Comparison of ENCODE assay signal across 8 cellular contexts in the genomic region with DNA sequence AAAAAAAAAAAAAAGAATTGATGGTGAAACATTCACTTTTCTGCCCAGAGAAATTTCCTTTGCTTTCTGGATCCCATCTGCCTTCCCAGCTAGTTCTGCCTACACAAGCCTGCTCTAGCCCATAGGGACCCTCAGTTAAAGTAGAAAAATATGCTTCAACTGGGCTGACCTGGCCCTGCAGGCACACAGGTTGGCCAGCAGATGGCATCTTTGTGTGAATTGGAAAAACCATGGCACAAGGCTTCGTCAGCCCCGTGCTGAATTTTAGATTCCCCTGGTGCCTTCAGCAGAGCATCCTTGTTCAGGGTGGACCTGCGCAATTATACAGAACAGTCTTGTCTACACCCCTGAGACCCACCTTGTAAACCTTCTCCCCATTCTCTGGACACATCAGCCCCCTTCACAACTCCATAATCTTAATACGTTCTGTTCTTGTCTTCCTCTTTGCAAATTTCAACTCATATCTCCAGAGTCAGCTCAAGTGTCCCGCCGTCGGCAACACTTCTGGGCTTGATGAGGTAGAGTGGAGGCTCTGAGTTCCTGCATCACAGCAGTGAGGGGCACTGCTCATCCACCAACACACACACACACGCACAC.
A peak's percentile ranks its signal among the peaks of the same experiment; 100 is the strongest.
DNase-seq lines count a peak whose midpoint lies in the region; ATAC-seq and TF ChIP-seq lines count a peak whose summit lies in the region.

No MANE protein-coding gene starts in this region.

- peak; percentile 89 for ATAC-seq in HG02588 (IDR thresholded peaks at IDR 0.05; ENCODE audit: unreplicated experiment)
- peak; percentile 91 for ATAC-seq in naive thymus-derived CD4-positive, alpha-beta T cell

- H3K4me3 ChIP-seq in AG04450 (ENCODE audit: low read depth, low read length) (no peak overlapping the region), GM12875 (ENCODE audit: low read depth, low read length) (no peak overlapping the region), endodermal cell (ENCODE audit: low read length) (no peak overlapping the region), ovary (no peak overlapping the region)
- H3K4me3 ChIP-seq in naive thymus-derived CD4-positive, alpha-beta T cell (ENCODE audit: low read length) = no peak overlapping the region

- TF ChIP-seq CTCF in AG04450 (IDR thresholded peaks at IDR 0.05; ENCODE audit: low read depth, low read length) = peak; percentile 86
- TF ChIP-seq CTCF in GM12875 (IDR thresholded peaks at IDR 0.05; ENCODE audit: borderline replicate concordance, insufficient read depth, low read depth, low read length) = peak; percentile 89
- TF ChIP-seq CTCF in endodermal cell (conservative IDR thresholded peaks at IDR 0.05) = peak; percentile 93
- TF ChIP-seq CTCF in ovary (IDR thresholded peaks at IDR 0.05) = peak in 1 of 3 donors; percentile 15

- DNase-seq in AG04450 (ENCODE audit: low read depth, low spot score) (no peak), NCI-H1105 (lab: John Stamatoyannopoulos, UW) (peak; percentile 39), endodermal cell (peak; percentile 88), ovary (no peak)
- DNase-seq in activated CD4-positive, alpha-beta T cell treated with anti-CD3 and anti-CD28 coated beads, Interleukin-2, amount 50 U/mL, for 4 hours = peak; percentile 36 to 43
- peak in 7 of 9 donors; percentile 30 to 57 (median 46) for DNase-seq in naive thymus-derived CD4-positive, alpha-beta T cell

- H3K9me3 Mint-ChIP-seq in endodermal cell = no peaks in the 10 kb centered on the region
- H3K9me3 Mint-ChIP-seq in naive thymus-derived CD4-positive, alpha-beta T cell = no peaks in the 10 kb centered on the region

- no peaks in the 10 kb centered on the region for H3K9me3 ChIP-seq in AG04450 (ENCODE audit: control insufficient read depth, insufficient read depth, low read length)
- H3K9me3 ChIP-seq in endodermal cell (ENCODE audit: control insufficient read depth, low read length) = no peaks in the 10 kb centered on the region
- no peaks in the 10 kb centered on the region for H3K9me3 ChIP-seq in naive thymus-derived CD4-positive, alpha-beta T cell (ENCODE audit: control insufficient read depth in 2 of 3, low read length in 3 of 3)
- no peaks in the 10 kb centered on the region for H3K9me3 ChIP-seq in ovary

- no peaks in the 10 kb centered on the region for H3K4me1 Mint-ChIP-seq in endodermal cell
- H3K4me1 Mint-ChIP-seq in naive thymus-derived CD4-positive, alpha-beta T cell = peaks cover 4 to 7% (median 6%) of the 10 kb centered on the region in 7 donors

- 66 to 68% methylated on average over 6 to 8 of the region's 8 CpGs for WGBS in endodermal cell (ENCODE audit: insufficient coverage in 1 of 2, insufficient read length in 1 of 2), 2 experiments
- 49 to 50% (median 50%) methylated on average over 8 of the region's 8 CpGs for WGBS in ovary, 3 donors

- no peaks in the 10 kb centered on the region for H3K4me1 ChIP-seq in endodermal cell (ENCODE audit: control insufficient read depth, insufficient read depth, low read length)
- no peaks in the 10 kb centered on the region for H3K4me1 ChIP-seq in naive thymus-derived CD4-positive, alpha-beta T cell (ENCODE audit: control insufficient read depth in 2 of 2, insufficient read depth in 2 of 2, low read length in 2 of 2)
- no peaks in the 10 kb centered on the region for H3K4me1 ChIP-seq in ovary (ENCODE audit: insufficient read depth)

- H3K27me3 ChIP-seq in AG04450 (ENCODE audit: control insufficient read depth, insufficient read depth, low read length) (no peaks in the 10 kb centered on the region), endodermal cell (ENCODE audit: control insufficient read depth, insufficient read depth, low read length, poor library complexity, severe bottlenecking) (no peaks in the 10 kb centered on the region), ovary (no peaks in the 10 kb centered on the region)
- H3K27me3 ChIP-seq in naive thymus-derived CD4-positive, alpha-beta T cell (ENCODE audit: control insufficient read depth in 2 of 2, insufficient read depth in 2 of 2, low read length in 2 of 2) = no peaks in the 10 kb centered on the region

- POLR2A ChIA-PET in AG04450 (lab: Yijun Ruan, JAX) = no interaction called here
- POLR2A ChIA-PET in naive thymus-derived CD4-positive, alpha-beta T cell (lab: Charles Lee) = interaction anchor here (0.6 kb wide), 1 partner anchor 681 kb away, joined by 5 read pairs; no protein-coding TSS in a partner anchor

- no peak overlapping the region for H3K9ac ChIP-seq in endodermal cell (ENCODE audit: extremely low read depth, low read length, poor library complexity, severe bottlenecking)

- peaks cover 27% of the 10 kb centered on the region for H3K27me3 Mint-ChIP-seq in endodermal cell (ENCODE audit: insufficient read depth)
- H3K27me3 Mint-ChIP-seq in naive thymus-derived CD4-positive, alpha-beta T cell = peaks cover 19 to 28% (median 22%) of the 10 kb centered on the region in 5 donors

- no peak for TF ChIP-seq EP300 in ovary (IDR thresholded peaks at IDR 0.05)

- no peak overlapping the region for H3K27ac Mint-ChIP-seq in endodermal cell
- H3K27ac Mint-ChIP-seq in naive thymus-derived CD4-positive, alpha-beta T cell = no peak overlapping the region

- intact Hi-C loops in naive thymus-derived CD4-positive, alpha-beta T cell (cut with micrococcal nuclease) = loop anchor here (1.0 to 5.0 kb wide), 5 partner anchors 156 to 1088 kb away; no protein-coding TSS in a partner anchor
- intact Hi-C loops in ovary (cut with DNase I) = no loop called here

- H3K27ac ChIP-seq in AG04450 (ENCODE audit: low read depth, low read length) (no peak overlapping the region), endodermal cell (ENCODE audit: low read depth, low read length) (no peak overlapping the region), ovary (no peak overlapping the region)
- H3K27ac ChIP-seq in naive thymus-derived CD4-positive, alpha-beta T cell (ENCODE audit: low read depth, low read length) = no peak overlapping the region

- H3K36me3 Mint-ChIP-seq in endodermal cell (ENCODE audit: low read depth) = no peaks in the 10 kb centered on the region
- no peaks in the 10 kb centered on the region for H3K36me3 Mint-ChIP-seq in naive thymus-derived CD4-positive, alpha-beta T cell

- CTCF ChIA-PET in AG04450 (lab: Charles Lee) = interaction anchor here (0.6 to 3.2 kb wide), 12 partner anchors 9 to 1240 kb away, joined by 3 to 12 read pairs (median 4); no protein-coding TSS in a partner anchor
- CTCF ChIA-PET in naive thymus-derived CD4-positive, alpha-beta T cell (lab: Charles Lee) = interaction anchor here (0.6 to 1.2 kb wide), 3 partner anchors 10 to 627 kb away, joined by 3 read pairs; no protein-coding TSS in a partner anchor

- H3K4me3 Mint-ChIP-seq in endodermal cell = no peak overlapping the region
- peak overlapping the region; percentile 9 to 70 (median 36) for H3K4me3 Mint-ChIP-seq in naive thymus-derived CD4-positive, alpha-beta T cell

- H3K36me3 ChIP-seq in endodermal cell (ENCODE audit: control insufficient read depth, insufficient read depth, low read length) = no peaks in the 10 kb centered on the region
- no peaks in the 10 kb centered on the region for H3K36me3 ChIP-seq in naive thymus-derived CD4-positive, alpha-beta T cell (ENCODE audit: control insufficient read depth in 2 of 3, insufficient read depth in 3 of 3, low read length in 3 of 3)
- no peaks in the 10 kb centered on the region for H3K36me3 ChIP-seq in ovary

- no peak for TF ChIP-seq POLR2A in ovary (IDR thresholded peaks at IDR 0.05)

Comparison
In these comparisons a context has a peak if more than half of its experiments do, and no peak if none do; other contexts are left out.
1. DNase-seq: peak in NCI-H1105 (single experiment), activated CD4-positive, alpha-beta T cell treated with anti-CD3 and anti-CD28 coated beads, Interleukin-2, amount 50 U/mL, for 4 hours (2 of 2), endodermal cell (single experiment) and naive thymus-derived CD4-positive, alpha-beta T cell (7 of 9); none in AG04450 (single experiment) and ovary (0 of 5).
2. intact Hi-C loops: an anchor here in naive thymus-derived CD4-positive, alpha-beta T cell (1.0 to 5.0 kb wide); none called in ovary.